8 cellular contexts compared by ENCODE assay signal in genomic region chr17:48457080-48457836, GRCh38. TPM values are rescaled to one million over a fixed set of nuclear protein-coding genes. Genes with fewer than 3 reads are reported as not detected.
DNase-seq lines count a peak whose midpoint lies in the region; TF ChIP-seq lines count a peak whose summit lies in the region.

No MANE protein-coding gene starts in this region.

- H3K36me3 Mint-ChIP-seq in glutamatergic neuron (ENCODE audit: unreplicated experiment) = no peaks in the 10 kb centered on the region

- H3K9me3 ChIP-seq in uterus = no peaks in the 10 kb centered on the region

- H3K27me3 ChIP-seq in KMS-11 (ENCODE audit: insufficient read depth, low read depth) (no peaks in the 10 kb centered on the region), uterus (no peaks in the 10 kb centered on the region)

- H3K79me2 ChIP-seq in KMS-11 (ENCODE audit: insufficient read depth, low read depth) = no peaks in the 10 kb centered on the region

- no peak overlapping the region for H3K4me3 ChIP-seq in KMS-11 (IDR thresholded peaks at IDR 0.05; ENCODE audit: insufficient read depth, low read depth, low read length)
- H3K4me3 ChIP-seq in uterus = no peak overlapping the region

- DNase-seq in NCI-H187 treated with DMSO at 0.1 percent for 48 hours (lab: John Stamatoyannopoulos, UW) (peak; percentile 40), NCI-H187 (lab: John Stamatoyannopoulos, UW) (no peak), SHP77 treated with DMSO at 0.1 percent for 48 hours (lab: John Stamatoyannopoulos, UW) (peak; percentile 35), glutamatergic neuron (peak; percentile 73), posterior cingulate gyrus (peak in 8 of 10 donors; percentile 28 to 90 (median 34)), uterus (peak; percentile 16 to 30)
- DNase-seq in activated effector memory CD4-positive, alpha-beta T cell treated with Interleukin-2 at 50 U/mL for 16 hours = peak; percentile 65

- no peak overlapping the region for H3K9ac ChIP-seq in KMS-11

- no peaks in the 10 kb centered on the region for H3K4me1 Mint-ChIP-seq in glutamatergic neuron (ENCODE audit: low read depth, unreplicated experiment)

- H3K27ac ChIP-seq in KMS-11 = no peak overlapping the region
- H3K27ac ChIP-seq in uterus = no peak overlapping the region

- peak overlapping the region; percentile 88 for H3K4me2 ChIP-seq in KMS-11

- no peaks in the 10 kb centered on the region for H4K20me1 ChIP-seq in KMS-11 (ENCODE audit: insufficient read depth)

- peaks cover 2% of the 10 kb centered on the region for H3K9me3 Mint-ChIP-seq in glutamatergic neuron (ENCODE audit: unreplicated experiment)

- peaks cover 3% of the 10 kb centered on the region for H3K27me3 Mint-ChIP-seq in glutamatergic neuron (ENCODE audit: unreplicated experiment)

- no peak overlapping the region for H3K4me3 Mint-ChIP-seq in glutamatergic neuron (ENCODE audit: unreplicated experiment)

- H3K4me1 ChIP-seq in KMS-11 (ENCODE audit: low read depth, poor library complexity, severe bottlenecking) (peaks cover 37% of the 10 kb centered on the region), uterus (no peaks in the 10 kb centered on the region)

- H3K36me3 ChIP-seq in KMS-11 (ENCODE audit: insufficient read depth) = no peaks in the 10 kb centered on the region
- H3K36me3 ChIP-seq in uterus = no peaks in the 10 kb centered on the region

- no peak for TF ChIP-seq POLR2A in uterus (IDR thresholded peaks at IDR 0.05)

- TF ChIP-seq CTCF in KMS-11 (conservative IDR thresholded peaks at IDR 0.05; ENCODE audit: low read depth, low read length) = peak; percentile 97
- peak; percentile 97 for TF ChIP-seq CTCF in glutamatergic neuron (IDR thresholded peaks at IDR 0.05; ENCODE audit: partially characterized antibody, unreplicated experiment)
- TF ChIP-seq CTCF in uterus (IDR thresholded peaks at IDR 0.05) = peak; percentile 62 to 72 (median 65)

- peak overlapping the region; percentile 67; the same call in 1 of the 2 replicates for H2AFZ ChIP-seq in KMS-11 (ENCODE audit: low read depth)

- H3K27ac Mint-ChIP-seq in glutamatergic neuron (ENCODE audit: unreplicated experiment) = no peak overlapping the region

- intact Hi-C loops in posterior cingulate gyrus (cut with DNase I) = no loop called here
- intact Hi-C loops in uterus (cut with DNase I; ENCODE audit: low total_unique reads) = no loop called here

RNA-seq across cellular contexts. Expression of gene SKAP1, which starts 27.2 kb away (rescaled TPM):
- total RNA-seq in glutamatergic neuron (ENCODE audit: unreplicated experiment) (not detected), uterus (1 to 10 TPM in 2 of 4 donors, under 1 TPM in 1, not detected in 1; 0.51 to 2.4 (median 1.9) TPM)

Comparison
In these comparisons a context has a peak if more than half of its experiments do, and no peak if none do; other contexts are left out.
1. DNase-seq: peak in NCI-H187 treated with DMSO at 0.1 percent for 48 hours (single experiment), SHP77 treated with DMSO at 0.1 percent for 48 hours (single experiment), activated effector memory CD4-positive, alpha-beta T cell treated with Interleukin-2 at 50 U/mL for 16 hours (single experiment), glutamatergic neuron (single experiment), posterior cingulate gyrus (8 of 10) and uterus (2 of 2); none in NCI-H187 (0 of 2).
2. Peak in every context shown above with its lines, with median percentiles within 50 percentile points of each other: CTCF ChIP-seq.